In the genomic region with DNA sequence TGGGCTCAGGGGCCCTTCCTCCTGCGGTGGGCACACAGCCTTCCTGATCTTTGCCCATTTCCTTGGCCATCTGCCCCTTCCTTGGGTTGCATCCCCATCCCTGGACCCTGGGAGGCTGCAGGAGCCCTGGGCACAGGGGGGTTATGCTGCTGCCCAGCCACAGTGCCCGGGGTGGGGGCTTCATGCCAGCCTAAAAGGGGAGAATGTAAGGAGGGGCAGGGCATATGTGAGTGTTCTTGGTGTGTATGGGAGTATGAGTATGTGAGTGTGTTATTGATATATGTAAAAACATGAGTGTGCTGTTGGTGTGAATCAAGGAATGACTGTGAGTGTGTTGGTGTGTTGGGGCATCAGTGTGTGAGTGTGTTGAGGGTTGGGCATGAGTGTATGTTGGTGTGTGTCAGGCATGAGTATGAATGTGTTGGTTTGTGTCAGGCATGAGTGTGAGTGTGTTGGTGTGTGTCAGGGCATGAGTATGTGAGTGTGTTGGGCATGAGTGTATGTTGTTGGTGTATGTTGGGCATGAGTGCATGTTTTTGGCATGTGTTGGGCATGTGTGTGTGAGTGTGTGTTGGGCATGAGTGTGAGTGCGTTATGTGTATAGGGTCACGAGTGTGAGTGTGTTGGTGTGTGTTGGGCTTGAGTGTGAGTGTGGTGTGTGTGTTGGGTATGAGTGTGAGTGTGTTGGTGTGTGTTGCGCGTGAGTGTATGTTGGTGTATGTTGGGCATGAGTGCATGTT, we compare ENCODE assay signal across 26 cellular contexts. TPM values are rescaled to one million over a fixed set of nuclear protein-coding genes. Genes with fewer than 3 reads are reported as not detected.
"Had no signal": no experiment of that assay in that cellular context is flagged by ENCODE, and none has a peak within 500 bp of the region (broad histone marks: within the 10 kb centered on the region; RNA-seq: fewer than 3 reads in every experiment).

No MANE protein-coding gene starts in this region.

- H3K27ac Mint-ChIP-seq: naive thymus-derived CD4-positive, alpha-beta T cell; nephron progenitor cell had no signal

- H3K36me3 ChIP-seq: gastrocnemius medialis, left lung, ovary, tibial artery, upper lobe of left lung, vagina had no signal

- H3K4me3 Mint-ChIP-seq: naive thymus-derived CD4-positive, alpha-beta T cell; nephron progenitor cell had no signal

- H3K36me3 Mint-ChIP-seq: naive thymus-derived CD4-positive, alpha-beta T cell had no signal

- H3K4me1 ChIP-seq: gastrocnemius medialis, left lung, psoas muscle, testis, tibial artery, upper lobe of left lung, vagina had no signal

- H3K9me3 ChIP-seq: gastrocnemius medialis, ovary, psoas muscle, testis, tibial artery, upper lobe of left lung, vagina had no signal

- H3K4me1 Mint-ChIP-seq: naive thymus-derived CD4-positive, alpha-beta T cell; nephron progenitor cell had no signal

- H3K27me3 ChIP-seq: gastrocnemius medialis, ovary, testis, tibial artery, upper lobe of left lung, vagina had no signal

- H3K9me3 Mint-ChIP-seq: naive thymus-derived CD4-positive, alpha-beta T cell; nephron progenitor cell had no signal

- DNase-seq: cerebellar nuclear complex; dorsolateral prefrontal cortex; effector CD4-positive, alpha-beta T cell; gastrocnemius medialis; head of caudate nucleus; left lung; mesendoderm; midbrain; naive thymus-derived CD4-positive, alpha-beta T cell; nephron progenitor cell; occipital lobe; ovary; posterior cingulate gyrus; psoas muscle; right cardiac atrium; stimulated activated CD4-positive, alpha-beta T cell treated with anti-CD3 and anti-CD28 coated beads, Interleukin-15, amount 100 ng/mL, for 24 hours; stimulated activated CD4-positive, alpha-beta T cell treated with anti-CD3 and anti-CD28 coated beads, Interleukin-2, amount 100 ng/mL, for 48 hours; stimulated activated naive CD4-positive, alpha-beta T cell; substantia nigra; testis; tibial artery had no signal

- H3K27ac ChIP-seq: dorsolateral prefrontal cortex, gastrocnemius medialis, left lung, ovary, psoas muscle, skin epidermis, testis, tibial artery, upper lobe of left lung, vagina had no signal

- ATAC-seq: gastrocnemius medialis, left lung, psoas muscle, right cardiac atrium had no signal

- H3K4me3 ChIP-seq: dorsolateral prefrontal cortex, gastrocnemius medialis, left lung, ovary, psoas muscle, skin epidermis, testis, tibial artery, upper lobe of left lung, vagina had no signal

RNA-seq across cellular contexts. Expression of gene CST8, which starts 14.7 kb away (rescaled TPM):
- polyA plus RNA-seq: esophagus; keratinocyte; naive thymus-derived CD4-positive, alpha-beta T cell; ovary; psoas muscle; right cardiac atrium had no signal

RNA-seq across cellular contexts. Expression of gene CST11, which starts 23.5 kb away (rescaled TPM):
- polyA plus RNA-seq: keratinocyte; naive thymus-derived CD4-positive, alpha-beta T cell; ovary; psoas muscle; right cardiac atrium had no signal

RNA-seq across cellular contexts. Expression of gene CSTL1, which starts 36.7 kb away (rescaled TPM):
- polyA plus RNA-seq: keratinocyte; naive thymus-derived CD4-positive, alpha-beta T cell; ovary; psoas muscle; right cardiac atrium had no signal
